1 cellular context compared by ENCODE assay signal in the genomic region with DNA sequence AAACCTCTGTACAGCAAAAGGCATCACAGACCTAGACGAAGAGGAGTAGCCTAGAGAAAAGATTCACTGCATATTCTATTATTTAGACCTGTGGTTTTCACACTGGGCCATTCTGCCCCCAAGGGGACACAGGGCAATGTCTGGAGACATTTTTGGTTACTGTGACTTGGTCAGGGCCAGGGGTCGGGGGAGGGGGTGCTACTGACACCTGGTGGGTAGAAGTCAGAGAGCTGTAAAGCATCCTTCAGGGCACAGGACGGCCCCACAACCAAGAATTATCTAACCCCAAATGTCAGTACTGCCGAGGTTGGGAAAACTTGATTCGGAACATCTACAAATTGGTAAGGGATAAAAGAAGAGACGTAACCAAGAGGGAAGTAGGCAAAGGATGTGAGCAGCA.
TF ChIP-seq lines count a peak whose summit lies in the region.

No MANE protein-coding gene starts in this region.

TF ChIP-seq in GM23338, 12 proteins besides CTCF, POLR2A, EP300 and RAD21:
- TF ChIP-seq NANOG (IDR thresholded peaks at IDR 0.05; ENCODE audit: borderline replicate concordance) (no peak), ZNF114 (CRISPR knock-in tag; IDR thresholded peaks at IDR 0.05) (no peak), EZH2 (IDR thresholded peaks at IDR 0.05; ENCODE audit: low read depth, unreplicated experiment) (no peak), JUNB (IDR thresholded peaks at IDR 0.05; ENCODE audit: unreplicated experiment) (no peak), ZNF331 (CRISPR knock-in tag; IDR thresholded peaks at IDR 0.05; ENCODE audit: low read depth) (no peak), EZH2phosphoT487 (IDR thresholded peaks at IDR 0.05; ENCODE audit: unreplicated experiment) (no peak), POLR2AphosphoS5 (IDR thresholded peaks at IDR 0.05; ENCODE audit: low read depth) (no peak), CREB1 (CRISPR knock-in tag; IDR thresholded peaks at IDR 0.05; ENCODE audit: low read depth) (no peak), STAT1 (IDR thresholded peaks at IDR 0.05; ENCODE audit: unreplicated experiment) (no peak)
- TF ChIP-seq, protein P1, sequence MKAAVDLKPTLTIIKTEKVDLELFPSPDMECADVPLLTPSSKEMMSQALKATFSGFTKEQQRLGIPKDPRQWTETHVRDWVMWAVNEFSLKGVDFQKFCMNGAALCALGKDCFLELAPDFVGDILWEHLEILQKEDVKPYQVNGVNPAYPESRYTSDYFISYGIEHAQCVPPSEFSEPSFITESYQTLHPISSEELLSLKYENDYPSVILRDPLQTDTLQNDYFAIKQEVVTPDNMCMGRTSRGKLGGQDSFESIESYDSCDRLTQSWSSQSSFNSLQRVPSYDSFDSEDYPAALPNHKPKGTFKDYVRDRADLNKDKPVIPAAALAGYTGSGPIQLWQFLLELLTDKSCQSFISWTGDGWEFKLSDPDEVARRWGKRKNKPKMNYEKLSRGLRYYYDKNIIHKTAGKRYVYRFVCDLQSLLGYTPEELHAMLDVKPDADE (IDR thresholded peaks at IDR 0.05) = no peak
- TF ChIP-seq, protein P2, sequence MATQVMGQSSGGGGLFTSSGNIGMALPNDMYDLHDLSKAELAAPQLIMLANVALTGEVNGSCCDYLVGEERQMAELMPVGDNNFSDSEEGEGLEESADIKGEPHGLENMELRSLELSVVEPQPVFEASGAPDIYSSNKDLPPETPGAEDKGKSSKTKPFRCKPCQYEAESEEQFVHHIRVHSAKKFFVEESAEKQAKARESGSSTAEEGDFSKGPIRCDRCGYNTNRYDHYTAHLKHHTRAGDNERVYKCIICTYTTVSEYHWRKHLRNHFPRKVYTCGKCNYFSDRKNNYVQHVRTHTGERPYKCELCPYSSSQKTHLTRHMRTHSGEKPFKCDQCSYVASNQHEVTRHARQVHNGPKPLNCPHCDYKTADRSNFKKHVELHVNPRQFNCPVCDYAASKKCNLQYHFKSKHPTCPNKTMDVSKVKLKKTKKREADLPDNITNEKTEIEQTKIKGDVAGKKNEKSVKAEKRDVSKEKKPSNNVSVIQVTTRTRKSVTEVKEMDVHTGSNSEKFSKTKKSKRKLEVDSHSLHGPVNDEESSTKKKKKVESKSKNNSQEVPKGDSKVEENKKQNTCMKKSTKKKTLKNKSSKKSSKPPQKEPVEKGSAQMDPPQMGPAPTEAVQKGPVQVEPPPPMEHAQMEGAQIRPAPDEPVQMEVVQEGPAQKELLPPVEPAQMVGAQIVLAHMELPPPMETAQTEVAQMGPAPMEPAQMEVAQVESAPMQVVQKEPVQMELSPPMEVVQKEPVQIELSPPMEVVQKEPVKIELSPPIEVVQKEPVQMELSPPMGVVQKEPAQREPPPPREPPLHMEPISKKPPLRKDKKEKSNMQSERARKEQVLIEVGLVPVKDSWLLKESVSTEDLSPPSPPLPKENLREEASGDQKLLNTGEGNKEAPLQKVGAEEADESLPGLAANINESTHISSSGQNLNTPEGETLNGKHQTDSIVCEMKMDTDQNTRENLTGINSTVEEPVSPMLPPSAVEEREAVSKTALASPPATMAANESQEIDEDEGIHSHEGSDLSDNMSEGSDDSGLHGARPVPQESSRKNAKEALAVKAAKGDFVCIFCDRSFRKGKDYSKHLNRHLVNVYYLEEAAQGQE (IDR thresholded peaks at IDR 0.05; ENCODE audit: unreplicated experiment) = no peak
- TF ChIP-seq, protein P3, sequence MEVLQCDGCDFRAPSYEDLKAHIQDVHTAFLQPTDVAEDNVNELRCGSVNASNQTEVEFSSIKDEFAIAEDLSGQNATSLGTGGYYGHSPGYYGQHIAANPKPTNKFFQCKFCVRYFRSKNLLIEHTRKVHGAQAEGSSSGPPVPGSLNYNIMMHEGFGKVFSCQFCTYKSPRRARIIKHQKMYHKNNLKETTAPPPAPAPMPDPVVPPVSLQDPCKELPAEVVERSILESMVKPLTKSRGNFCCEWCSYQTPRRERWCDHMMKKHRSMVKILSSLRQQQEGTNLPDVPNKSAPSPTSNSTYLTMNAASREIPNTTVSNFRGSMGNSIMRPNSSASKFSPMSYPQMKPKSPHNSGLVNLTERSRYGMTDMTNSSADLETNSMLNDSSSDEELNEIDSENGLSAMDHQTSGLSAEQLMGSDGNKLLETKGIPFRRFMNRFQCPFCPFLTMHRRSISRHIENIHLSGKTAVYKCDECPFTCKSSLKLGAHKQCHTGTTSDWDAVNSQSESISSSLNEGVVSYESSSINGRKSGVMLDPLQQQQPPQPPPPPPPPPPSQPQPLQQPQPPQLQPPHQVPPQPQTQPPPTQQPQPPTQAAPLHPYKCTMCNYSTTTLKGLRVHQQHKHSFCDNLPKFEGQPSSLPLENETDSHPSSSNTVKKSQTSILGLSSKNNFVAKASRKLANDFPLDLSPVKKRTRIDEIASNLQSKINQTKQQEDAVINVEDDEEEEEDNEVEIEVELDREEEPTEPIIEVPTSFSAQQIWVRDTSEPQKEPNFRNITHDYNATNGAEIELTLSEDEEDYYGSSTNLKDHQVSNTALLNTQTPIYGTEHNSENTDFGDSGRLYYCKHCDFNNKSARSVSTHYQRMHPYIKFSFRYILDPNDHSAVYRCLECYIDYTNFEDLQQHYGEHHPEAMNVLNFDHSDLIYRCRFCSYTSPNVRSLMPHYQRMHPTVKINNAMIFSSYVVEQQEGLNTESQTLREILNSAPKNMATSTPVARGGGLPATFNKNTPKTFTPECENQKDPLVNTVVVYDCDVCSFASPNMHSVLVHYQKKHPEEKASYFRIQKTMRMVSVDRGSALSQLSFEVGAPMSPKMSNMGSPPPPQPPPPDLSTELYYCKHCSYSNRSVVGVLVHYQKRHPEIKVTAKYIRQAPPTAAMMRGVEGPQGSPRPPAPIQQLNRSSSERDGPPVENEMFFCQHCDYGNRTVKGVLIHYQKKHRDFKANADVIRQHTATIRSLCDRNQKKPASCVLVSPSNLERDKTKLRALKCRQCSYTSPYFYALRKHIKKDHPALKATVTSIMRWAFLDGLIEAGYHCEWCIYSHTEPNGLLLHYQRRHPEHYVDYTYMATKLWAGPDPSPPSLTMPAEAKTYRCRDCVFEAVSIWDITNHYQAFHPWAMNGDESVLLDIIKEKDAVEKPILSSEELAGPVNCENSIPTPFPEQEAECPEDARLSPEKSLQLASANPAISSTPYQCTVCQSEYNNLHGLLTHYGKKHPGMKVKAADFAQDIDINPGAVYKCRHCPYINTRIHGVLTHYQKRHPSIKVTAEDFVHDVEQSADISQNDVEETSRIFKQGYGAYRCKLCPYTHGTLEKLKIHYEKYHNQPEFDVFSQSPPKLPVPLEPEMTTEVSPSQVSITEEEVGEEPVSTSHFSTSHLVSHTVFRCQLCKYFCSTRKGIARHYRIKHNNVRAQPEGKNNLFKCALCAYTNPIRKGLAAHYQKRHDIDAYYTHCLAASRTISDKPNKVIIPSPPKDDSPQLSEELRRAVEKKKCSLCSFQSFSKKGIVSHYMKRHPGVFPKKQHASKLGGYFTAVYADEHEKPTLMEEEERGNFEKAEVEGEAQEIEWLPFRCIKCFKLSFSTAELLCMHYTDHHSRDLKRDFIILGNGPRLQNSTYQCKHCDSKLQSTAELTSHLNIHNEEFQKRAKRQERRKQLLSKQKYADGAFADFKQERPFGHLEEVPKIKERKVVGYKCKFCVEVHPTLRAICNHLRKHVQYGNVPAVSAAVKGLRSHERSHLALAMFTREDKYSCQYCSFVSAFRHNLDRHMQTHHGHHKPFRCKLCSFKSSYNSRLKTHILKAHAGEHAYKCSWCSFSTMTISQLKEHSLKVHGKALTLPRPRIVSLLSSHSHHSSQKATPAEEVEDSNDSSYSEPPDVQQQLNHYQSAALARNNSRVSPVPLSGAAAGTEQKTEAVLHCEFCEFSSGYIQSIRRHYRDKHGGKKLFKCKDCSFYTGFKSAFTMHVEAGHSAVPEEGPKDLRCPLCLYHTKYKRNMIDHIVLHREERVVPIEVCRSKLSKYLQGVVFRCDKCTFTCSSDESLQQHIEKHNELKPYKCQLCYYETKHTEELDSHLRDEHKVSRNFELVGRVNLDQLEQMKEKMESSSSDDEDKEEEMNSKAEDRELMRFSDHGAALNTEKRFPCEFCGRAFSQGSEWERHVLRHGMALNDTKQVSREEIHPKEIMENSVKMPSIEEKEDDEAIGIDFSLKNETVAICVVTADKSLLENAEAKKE (CRISPR knock-in tag; IDR thresholded peaks at IDR 0.05) = no peak
